ENCODE assay signal across 9 cellular contexts in the genomic region with DNA sequence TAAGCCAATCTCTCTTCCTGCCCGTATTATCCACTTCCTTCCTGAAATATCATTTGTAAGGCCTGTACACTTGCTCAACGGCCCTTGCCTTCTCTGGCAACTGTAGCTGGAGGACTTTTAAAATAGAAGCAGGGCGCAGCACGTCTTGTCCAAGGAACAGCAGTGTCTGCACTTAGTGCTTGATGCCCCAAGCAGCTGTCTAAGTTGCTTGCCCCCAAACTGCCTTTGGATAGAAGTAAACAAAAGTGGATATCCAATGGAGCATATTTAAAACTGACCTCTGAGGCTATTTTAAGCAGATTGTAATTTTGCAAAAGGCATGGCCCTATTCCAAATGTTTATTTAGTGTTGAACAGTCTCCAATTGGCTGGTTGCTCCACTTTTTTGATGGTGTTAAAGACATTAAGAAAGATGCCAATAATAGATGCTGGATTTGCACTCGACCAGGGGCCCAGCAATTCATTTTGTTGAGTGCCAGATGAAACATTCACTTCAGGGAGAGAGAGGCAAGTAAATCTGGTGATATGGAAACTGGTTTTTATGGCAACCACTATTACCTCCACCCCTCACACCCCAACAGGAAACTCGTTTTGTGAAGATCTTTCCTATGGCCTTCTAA.
DNase-seq lines count a peak whose midpoint lies in the region; ATAC-seq and TF ChIP-seq lines count a peak whose summit lies in the region.
"Had no signal": no experiment of that assay in that cellular context is flagged by ENCODE, and none has a peak within 500 bp of the region (broad histone marks: within the 10 kb centered on the region; RNA-seq: fewer than 3 reads in every experiment).

No MANE protein-coding gene starts in this region.

- H3K27me3 Mint-ChIP-seq in glutamatergic neuron (ENCODE audit: unreplicated experiment) = peaks cover 3% of the 10 kb centered on the region

- peaks cover 4% of the 10 kb centered on the region for H3K36me3 Mint-ChIP-seq in glutamatergic neuron (ENCODE audit: unreplicated experiment)

- H3K27ac Mint-ChIP-seq in glutamatergic neuron (ENCODE audit: unreplicated experiment) = no peak overlapping the region

- ATAC-seq in HG03520 (IDR thresholded peaks at IDR 0.05; ENCODE audit: unreplicated experiment) = no peak
- ATAC-seq: A549 had no signal

- H3K9me3 Mint-ChIP-seq in glutamatergic neuron (ENCODE audit: unreplicated experiment) = peaks cover 9% of the 10 kb centered on the region

- TF ChIP-seq POLR2A in uterus (IDR thresholded peaks at IDR 0.05) = no peak

- no peak overlapping the region for H3K4me3 ChIP-seq in cardiac fibroblast (replicated peaks in 1 of 2; ENCODE audit: low read depth in 2 of 2, low read length in 2 of 2)
- no peak overlapping the region for H3K4me3 ChIP-seq in uterus
- H3K4me3 ChIP-seq: A549 had no signal

- no peak overlapping the region for H3K4me3 Mint-ChIP-seq in glutamatergic neuron (ENCODE audit: unreplicated experiment)

- peaks cover 0 to 3% of the 10 kb centered on the region in 2 donors for H3K4me1 ChIP-seq in uterus
- H3K4me1 ChIP-seq: A549 had no signal

- H3K9me3 ChIP-seq in uterus = no peaks in the 10 kb centered on the region
- H3K9me3 ChIP-seq: A549 had no signal

- DNase-seq in NCI-H510A treated with DMSO at 0.1 percent for 48 hours (lab: John Stamatoyannopoulos, UW) (peak; percentile 71), NCI-H510A (lab: John Stamatoyannopoulos, UW) (no peak), cardiac fibroblast (ENCODE audit: low read depth in 2 of 2) (peak; percentile 21 to 84), medulla oblongata (ENCODE audit: extremely low spot score) (peak; percentile 64), uterus (peak; percentile 43 to 54), glutamatergic neuron (no peak)
- DNase-seq in activated CD8-positive, alpha-beta memory T cell treated with anti-CD3 and anti-CD28 coated beads for 24 hours = no peak

- peak overlapping the region; percentile 4 to 14 for H3K27ac ChIP-seq in uterus
- H3K27ac ChIP-seq: A549 had no signal

- no peaks in the 10 kb centered on the region for H3K36me3 ChIP-seq in uterus

- no peaks in the 10 kb centered on the region for H3K27me3 ChIP-seq in uterus

- peaks cover 32% of the 10 kb centered on the region for H3K4me1 Mint-ChIP-seq in glutamatergic neuron (ENCODE audit: low read depth, unreplicated experiment)

- intact Hi-C loops in uterus (cut with DNase I; ENCODE audit: low total_unique reads) = no loop called here

- TF ChIP-seq CTCF in cardiac fibroblast (IDR thresholded peaks at IDR 0.05; ENCODE audit: low read depth, low read length) = no peak
- no peak for TF ChIP-seq CTCF in uterus (IDR thresholded peaks at IDR 0.05)
- TF ChIP-seq CTCF in glutamatergic neuron (IDR thresholded peaks at IDR 0.05; ENCODE audit: partially characterized antibody, unreplicated experiment) = no peak

Comparison
In these comparisons a context has a peak if more than half of its experiments do, and no peak if none do; other contexts are left out.
1. DNase-seq: peak in NCI-H510A treated with DMSO at 0.1 percent for 48 hours (single experiment), cardiac fibroblast (2 of 2), medulla oblongata (single experiment) and uterus (2 of 2); none in NCI-H510A (single experiment), activated CD8-positive, alpha-beta memory T cell treated with anti-CD3 and anti-CD28 coated beads for 24 hours (single experiment) and glutamatergic neuron (single experiment).